18 cellular contexts compared by ENCODE assay signal in genomic region chr9:89363311-89363670, GRCh38. TPM values are rescaled to one million over a fixed set of nuclear protein-coding genes. Genes with fewer than 3 reads are reported as not detected.
A peak's percentile ranks its signal among the peaks of the same experiment; 100 is the strongest.
DNase-seq lines count a peak whose midpoint lies in the region; ATAC-seq and TF ChIP-seq lines count a peak whose summit lies in the region.
"Had no signal": no experiment of that assay in that cellular context is flagged by ENCODE, and none has a peak within 500 bp of the region (broad histone marks: within the 10 kb centered on the region; RNA-seq: fewer than 3 reads in every experiment).

No MANE protein-coding gene starts in this region.

- WGBS in H9 (ENCODE audit: extremely low coverage, insufficient read length, low lambda C conversion rate): no CpG with 5 or more reads among the region's 6 CpGs
- 80 to 90% (median 87%) methylated on average over 6 of the region's 6 CpGs for WGBS in spleen, 5 donors

- intact Hi-C loops in activated CD8-positive, alpha-beta T cell treated with anti-CD3 and anti-CD28 coated beads for 36 hours (cut with micrococcal nuclease): no loop called here
- intact Hi-C loops in spleen (cut with DNase I; ENCODE audit: low total_unique reads): no loop called here

- H4K91ac ChIP-seq in H9 (ENCODE audit: insufficient read length, low read depth, low read length): no peak overlapping the region

- POLR2A ChIA-PET in activated CD8-positive, alpha-beta T cell treated with anti-CD3 and anti-CD28 coated beads, Interleukin-2, amount 10 ng/mL, durations not matched to agents 7 days and 5 days (lab: Charles Lee): no interaction called here
- POLR2A ChIA-PET in activated CD8-positive, alpha-beta T cell treated with anti-CD3 and anti-CD28 coated beads for 36 hours (lab: Charles Lee): interaction anchor here (0.9 to 2.5 kb wide), 5 partner anchors 10 to 36 kb away, joined by 3 to 6 read pairs (median 4); no protein-coding TSS in a partner anchor
- POLR2A ChIA-PET in RWPE1 (lab: Yijun Ruan, JAX; ENCODE audit: low non-redundant PET): no interaction called here

- peaks cover 25% of the 10 kb centered on the region for H3K4me1 Mint-ChIP-seq in activated CD8-positive, alpha-beta T cell treated with anti-CD3 and anti-CD28 coated beads, Interleukin-2, amount 10 ng/mL, durations not matched to agents 7 days and 5 days (ENCODE audit: low read depth)
- peaks cover 9% of the 10 kb centered on the region for H3K4me1 Mint-ChIP-seq in activated CD8-positive, alpha-beta T cell treated with anti-CD3 and anti-CD28 coated beads for 36 hours (ENCODE audit: low read depth)
- no peaks in the 10 kb centered on the region for H3K4me1 Mint-ChIP-seq in H9
- H3K4me1 Mint-ChIP-seq: GM23338 had no signal

- H2AK5ac ChIP-seq in H9 (ENCODE audit: insufficient read length, low read length): no peak overlapping the region

- H3K27ac ChIP-seq in H9 (ENCODE audit: insufficient read length, low read depth, low read length) (no peak overlapping the region), coronary artery (no peak overlapping the region), spleen (peak overlapping the region in 6 of 8 donors; percentile 36 to 82 (median 74)), RWPE1 (no peak overlapping the region)

- H3K9ac ChIP-seq in H9 (ENCODE audit: extremely low read depth, insufficient read length, low read length): no peak overlapping the region

- H3K18ac ChIP-seq in H9 (ENCODE audit: insufficient read length, low read depth, low read length): no peak overlapping the region

- no peak overlapping the region for H2AFZ ChIP-seq in H9 (ENCODE audit: low read length)
- H2AFZ ChIP-seq: GM23338 had no signal

- peak overlapping the region; percentile 55 for H3K27ac Mint-ChIP-seq in activated CD8-positive, alpha-beta T cell treated with anti-CD3 and anti-CD28 coated beads, Interleukin-2, amount 10 ng/mL, durations not matched to agents 7 days and 5 days
- no peak overlapping the region for H3K27ac Mint-ChIP-seq in activated CD8-positive, alpha-beta T cell treated with anti-CD3 and anti-CD28 coated beads for 36 hours
- peak overlapping the region in 1 of 3 experiments; percentile 87; a peak in 1 of 7 replicates for H3K27ac Mint-ChIP-seq in H9
- H3K27ac Mint-ChIP-seq: GM23338 had no signal

- no peak overlapping the region for H2BK20ac ChIP-seq in H9 (ENCODE audit: low read depth, low read length, poor library complexity, severe bottlenecking)

- no peaks in the 10 kb centered on the region for H3K23me2 ChIP-seq in H9 (ENCODE audit: insufficient read length, low read depth, low read length, poor library complexity, severe bottlenecking)

- no peak overlapping the region for H2BK15ac ChIP-seq in H9 (ENCODE audit: low read depth, low read length)

- H2BK12ac ChIP-seq in H9 (ENCODE audit: insufficient read length, low read depth, low read length): no peak overlapping the region

- no peak overlapping the region for H4K8ac ChIP-seq in H9 (replicated peaks; ENCODE audit: insufficient read length, low read depth, low read length)

- no peaks in the 10 kb centered on the region for H3K27me3 ChIP-seq in H9 (ENCODE audit: insufficient read depth, low read length)
- H3K27me3 ChIP-seq in spleen (replicated peaks in 1 of 7): no peaks in the 10 kb centered on the region

- no peak overlapping the region for H3K14ac ChIP-seq in H9 (ENCODE audit: insufficient read depth, low read length)

- no peaks in the 10 kb centered on the region for H3K27me3 Mint-ChIP-seq in activated CD8-positive, alpha-beta T cell treated with anti-CD3 and anti-CD28 coated beads, Interleukin-2, amount 10 ng/mL, durations not matched to agents 7 days and 5 days (ENCODE audit: low read depth)
- H3K27me3 Mint-ChIP-seq in activated CD8-positive, alpha-beta T cell treated with anti-CD3 and anti-CD28 coated beads for 36 hours: no peaks in the 10 kb centered on the region
- H3K27me3 Mint-ChIP-seq in H9 (ENCODE audit: low read depth): peaks cover 1% of the 10 kb centered on the region; the same call in 1 of the 2 replicates
- H3K27me3 Mint-ChIP-seq: CD8-positive, alpha-beta memory T cell had no signal

- TF ChIP-seq POLR2A in spleen (IDR thresholded peaks at IDR 0.05): no peak

- ATAC-seq in activated CD8-positive, alpha-beta T cell treated with anti-CD3 and anti-CD28 coated beads, Interleukin-2, amount 10 ng/mL, durations not matched to agents 7 days and 5 days: no peak
- no peak for ATAC-seq in activated CD8-positive, alpha-beta T cell treated with anti-CD3 and anti-CD28 coated beads for 36 hours
- no peak for ATAC-seq in GM21528 (IDR thresholded peaks at IDR 0.05; ENCODE audit: low FRiP score, unreplicated experiment)
- ATAC-seq: Right ventricle myocardium inferior had no signal

- no peak overlapping the region for H3K23ac ChIP-seq in H9 (ENCODE audit: insufficient read length, low read depth, low read length)

- no peaks in the 10 kb centered on the region for H3K79me2 ChIP-seq in H9 (ENCODE audit: insufficient read depth, low read length)

- H3K9me3 Mint-ChIP-seq in activated CD8-positive, alpha-beta T cell treated with anti-CD3 and anti-CD28 coated beads, Interleukin-2, amount 10 ng/mL, durations not matched to agents 7 days and 5 days (ENCODE audit: insufficient read depth): no peaks in the 10 kb centered on the region
- no peaks in the 10 kb centered on the region for H3K9me3 Mint-ChIP-seq in activated CD8-positive, alpha-beta T cell treated with anti-CD3 and anti-CD28 coated beads for 36 hours
- H3K9me3 Mint-ChIP-seq in H9: no peaks in the 10 kb centered on the region
- H3K9me3 Mint-ChIP-seq: CD8-positive, alpha-beta memory T cell; GM23338 had no signal

- no peak overlapping the region for H3K4ac ChIP-seq in H9 (ENCODE audit: low read depth, low read length)

- no peak for DNase-seq in activated CD8-positive, alpha-beta T cell treated with anti-CD3 and anti-CD28 coated beads, Interleukin-2, amount 10 ng/mL, durations not matched to agents 7 days and 5 days
- DNase-seq in activated CD8-positive, alpha-beta T cell treated with anti-CD3 and anti-CD28 coated beads for 36 hours: no peak
- peak; percentile 23 for DNase-seq in H9
- DNase-seq in coronary artery (ENCODE audit: low spot score): peak; percentile 28
- no peak for DNase-seq in spleen
- no peak for DNase-seq in RWPE1 (ENCODE audit: low spot score)
- no peak for DNase-seq in kidney tubule cell (ENCODE audit: low spot score)
- DNase-seq: 8988T; CD8-positive, alpha-beta memory T cell; DND-41; MV-4-11; NCI-H1417; NCI-H1930; NCI-H82 had no signal

- no peak overlapping the region for H2BK5ac ChIP-seq in H9 (ENCODE audit: insufficient read length, low read length)

- H4K20me1 ChIP-seq in H9 (ENCODE audit: control insufficient read depth, insufficient read depth, insufficient read length): no peaks in the 10 kb centered on the region

- no peak overlapping the region for H3K4me2 ChIP-seq in H9 (ENCODE audit: insufficient read depth, insufficient read length, low read length)
- H3K4me2 ChIP-seq: GM23338 had no signal

- H2BK120ac ChIP-seq in H9 (ENCODE audit: low read depth, low read length, poor library complexity, severe bottlenecking): no peak overlapping the region

- no peak overlapping the region for H3T11ph ChIP-seq in H9 (ENCODE audit: low read length)

- H3K56ac ChIP-seq in H9 (ENCODE audit: insufficient read length, low read depth, low read length): no peak overlapping the region

- no peak overlapping the region for H3K4me3 Mint-ChIP-seq in activated CD8-positive, alpha-beta T cell treated with anti-CD3 and anti-CD28 coated beads, Interleukin-2, amount 10 ng/mL, durations not matched to agents 7 days and 5 days
- no peak overlapping the region for H3K4me3 Mint-ChIP-seq in activated CD8-positive, alpha-beta T cell treated with anti-CD3 and anti-CD28 coated beads for 36 hours
- H3K4me3 Mint-ChIP-seq in H9: no peak overlapping the region
- H3K4me3 Mint-ChIP-seq: GM23338 had no signal

- no peak for TF ChIP-seq CTCF in activated CD8-positive, alpha-beta T cell treated with anti-CD3 and anti-CD28 coated beads for 36 hours (IDR thresholded peaks at IDR 0.05)
- TF ChIP-seq CTCF in H9 (conservative IDR thresholded peaks at IDR 0.05) (no peak), coronary artery (IDR thresholded peaks at IDR 0.05) (no peak), spleen (IDR thresholded peaks at IDR 0.05 in 8 of 11, conservative IDR thresholded peaks at IDR 0.05 in 3 of 11) (no peak), RWPE1 (conservative IDR thresholded peaks at IDR 0.05; ENCODE audit: low read depth) (no peak)

- H3K9me3 ChIP-seq in H9 (ENCODE audit: control insufficient read depth, low read depth, low read length) (no peaks in the 10 kb centered on the region), spleen (no peaks in the 10 kb centered on the region)

- H3K36me3 Mint-ChIP-seq in activated CD8-positive, alpha-beta T cell treated with anti-CD3 and anti-CD28 coated beads, Interleukin-2, amount 10 ng/mL, durations not matched to agents 7 days and 5 days (ENCODE audit: low read depth): peaks cover 38% of the 10 kb centered on the region
- peaks cover 31% of the 10 kb centered on the region for H3K36me3 Mint-ChIP-seq in activated CD8-positive, alpha-beta T cell treated with anti-CD3 and anti-CD28 coated beads for 36 hours (ENCODE audit: low read depth)
- H3K36me3 Mint-ChIP-seq in H9 (ENCODE audit: insufficient read depth in 1 of 3, low read depth in 3 of 3): peaks cover 21 to 41% (median 40%) of the 10 kb centered on the region in 3 experiments

- no peak overlapping the region for H3K4me3 ChIP-seq in coronary artery
- H3K4me3 ChIP-seq in spleen: no peak overlapping the region
- H3K4me3 ChIP-seq: GM23338, K562 had no signal

- H3K4me1 ChIP-seq in H9 (ENCODE audit: insufficient read depth, low read length) (no peaks in the 10 kb centered on the region), spleen (peaks cover 0 to 70% (median 32%) of the 10 kb centered on the region in 6 donors)

- CTCF ChIA-PET in activated CD8-positive, alpha-beta T cell treated with anti-CD3 and anti-CD28 coated beads, Interleukin-2, amount 10 ng/mL, durations not matched to agents 7 days and 5 days (lab: Charles Lee): no interaction called here
- CTCF ChIA-PET in activated CD8-positive, alpha-beta T cell treated with anti-CD3 and anti-CD28 coated beads for 36 hours (lab: Charles Lee): no interaction called here
- CTCF ChIA-PET in RWPE1 (lab: Yijun Ruan, JAX): interaction anchor here (1.0 kb wide), 1 partner anchor 12 kb away, joined by 3 read pairs; no protein-coding TSS in a partner anchor

- no peak overlapping the region for H4K5ac ChIP-seq in H9 (ENCODE audit: insufficient read length, low read depth, low read length)

- no peaks in the 10 kb centered on the region for H3K79me1 ChIP-seq in H9 (ENCODE audit: insufficient read depth, low read depth, low read length, poor library complexity, severe bottlenecking)

- H3K36me3 ChIP-seq in spleen: peaks cover 0 to 68% (median 49%) of the 10 kb centered on the region in 6 donors

RNA-seq across cellular contexts. Expression of gene SECISBP2, which starts 45.0 kb away (rescaled TPM):
- 10 to 100 TPM; 35.8 to 37.5 TPM for total RNA-seq in activated CD8-positive, alpha-beta T cell treated with anti-CD3 and anti-CD28 coated beads, Interleukin-2, amount 10 ng/mL, durations not matched to agents 7 days and 5 days
- total RNA-seq in activated CD8-positive, alpha-beta T cell treated with anti-CD3 and anti-CD28 coated beads for 36 hours: 10 to 100 TPM; 40.4 to 42.5 TPM
- total RNA-seq in H9 (2021): 58.2 and 62.7 TPM in 2 replicates
- 100 to 1,000 TPM in 1 of 7 donors, 10 to 100 TPM in 6; 55.7 to 117 (median 86.7) TPM for total RNA-seq in spleen
- 10 to 100 TPM; 20.7 to 40.2 (median 38.4) TPM for polyA plus RNA-seq in spleen

RNA-seq across cellular contexts. Expression of gene CKS2, which starts 52.3 kb away (rescaled TPM):
- 100 to 1,000 TPM; 204 TPM for total RNA-seq in activated CD8-positive, alpha-beta T cell treated with anti-CD3 and anti-CD28 coated beads, Interleukin-2, amount 10 ng/mL, durations not matched to agents 7 days and 5 days
- total RNA-seq in activated CD8-positive, alpha-beta T cell treated with anti-CD3 and anti-CD28 coated beads for 36 hours: 100 to 1,000 TPM; 221 to 230 TPM
- 210 and 211 TPM in 2 replicates for total RNA-seq in H9 (2021)
- 10 to 100 TPM in 6 of 7 donors, 1 to 10 TPM in 1; 9.2 to 27.3 (median 13.9) TPM for total RNA-seq in spleen
- 100 to 1,000 TPM in 2 of 3 donors, 10 to 100 TPM in 1; 50.0 to 142 (median 109) TPM for polyA plus RNA-seq in spleen

Comparison
In these comparisons a context has a peak if more than half of its experiments do, and no peak if none do; other contexts are left out.
1. DNase-seq: peak in H9 (single experiment) and coronary artery (single experiment); none in activated CD8-positive, alpha-beta T cell treated with anti-CD3 and anti-CD28 coated beads, Interleukin-2, amount 10 ng/mL, durations not matched to agents 7 days and 5 days (single experiment), activated CD8-positive, alpha-beta T cell treated with anti-CD3 and anti-CD28 coated beads for 36 hours (single experiment), spleen (single experiment), RWPE1 (single experiment) and kidney tubule cell (single experiment).
2. H3K27ac ChIP-seq: peak in spleen (6 of 8); none in H9 (single experiment), coronary artery (0 of 2) and RWPE1 (single experiment).